ENCODE assay signal across 16 cellular contexts in genomic region chr16:17340804-17341203, GRCh38.
DNase-seq lines count a peak whose midpoint lies in the region; ATAC-seq and TF ChIP-seq lines count a peak whose summit lies in the region.
"Had no signal": no experiment of that assay in that cellular context is flagged by ENCODE, and none has a peak within 500 bp of the region (broad histone marks: within the 10 kb centered on the region; RNA-seq: fewer than 3 reads in every experiment).

No MANE protein-coding gene starts in this region.

- H3K56ac ChIP-seq in IMR-90 (ENCODE audit: extremely low read depth, insufficient read depth, low read length): no peak overlapping the region

- no peak overlapping the region for H2BK5ac ChIP-seq in IMR-90 (ENCODE audit: low read depth, low read length, poor library complexity, severe bottlenecking)

- no peaks in the 10 kb centered on the region for H3K27me3 Mint-ChIP-seq in activated CD4-positive, alpha-beta T cell treated with anti-CD3 and anti-CD28 coated beads, Interleukin-2, amount 10 ng/mL, durations not matched to agents 24 days and 14 days
- H3K27me3 Mint-ChIP-seq in activated T-helper 17 cell treated with anti-CD3 and anti-CD28 coated beads, Interleukin-2, amount 50 U/mL, for 72 hours: no peaks in the 10 kb centered on the region

- H3K23ac ChIP-seq in IMR-90 (ENCODE audit: low read depth, low read length): no peak overlapping the region

- H3K4ac ChIP-seq in IMR-90 (ENCODE audit: low read depth, low read length): no peak overlapping the region

- no peak for DNase-seq in activated CD4-positive, alpha-beta T cell treated with anti-CD3 and anti-CD28 coated beads, Interleukin-2, amount 10 ng/mL, durations not matched to agents 24 days and 14 days
- no peak for DNase-seq in activated CD4-positive, alpha-beta T cell treated with anti-CD3 and anti-CD28 coated beads, Interleukin-2, amount 50 U/mL, for 48 hours
- DNase-seq in IMR-90 (no peak), smooth muscle cell (lab: John Stamatoyannopoulos, UW; ENCODE audit: unreplicated experiment) (no peak), KBM-7 (no peak), SW 1271 (lab: John Stamatoyannopoulos, UW) (no peak)
- DNase-seq: left lung, NCI-H2081 treated with DMSO at 0.1 percent for 48 hours, NCI-H774, right lobe of liver, SJCRH30 had no signal

- ATAC-seq in IMR-90 (ENCODE audit: low read depth): no peak
- ATAC-seq in activated T-helper 17 cell treated with anti-CD3 and anti-CD28 coated beads, Interleukin-2, amount 50 U/mL, for 72 hours (replicated peaks): peak; percentile 18
- ATAC-seq in GM21423 (IDR thresholded peaks at IDR 0.05; ENCODE audit: unreplicated experiment): no peak
- ATAC-seq: A549, left lung, right lobe of liver had no signal

- peaks cover 57% of the 10 kb centered on the region for H3K4me1 Mint-ChIP-seq in activated CD4-positive, alpha-beta T cell treated with anti-CD3 and anti-CD28 coated beads, Interleukin-2, amount 10 ng/mL, durations not matched to agents 24 days and 14 days
- H3K4me1 Mint-ChIP-seq in activated T-helper 17 cell treated with anti-CD3 and anti-CD28 coated beads, Interleukin-2, amount 50 U/mL, for 72 hours: peaks cover 36% of the 10 kb centered on the region

- H3K9ac ChIP-seq in IMR-90 (ENCODE audit: low read depth, low read length) (no peak overlapping the region), smooth muscle cell (ENCODE audit: low read depth) (peak overlapping the region; percentile 3)

- H3K4me1 ChIP-seq in IMR-90 (ENCODE audit: control insufficient read depth, insufficient read depth, low read length) (peaks cover 9% of the 10 kb centered on the region), smooth muscle cell (ENCODE audit: low read depth) (peaks cover 8% of the 10 kb centered on the region)
- H3K4me1 ChIP-seq: A549, right lobe of liver, SJCRH30 had no signal

- no peak overlapping the region; the same call in 1 of the 2 replicates for H3K18ac ChIP-seq in IMR-90 (ENCODE audit: low read depth, low read length)

- H3K9me3 ChIP-seq in IMR-90 (ENCODE audit: control insufficient read depth, insufficient read depth, low read length): no peaks in the 10 kb centered on the region
- no peaks in the 10 kb centered on the region for H3K9me3 ChIP-seq in smooth muscle cell (replicated peaks; ENCODE audit: low read depth)
- H3K9me3 ChIP-seq: A549, left lung, right lobe of liver, SJCRH30 had no signal

- TF ChIP-seq CTCF in IMR-90 (conservative IDR thresholded peaks at IDR 0.05; ENCODE audit: low read depth, low read length) (no peak), smooth muscle cell (IDR thresholded peaks at IDR 0.05; ENCODE audit: borderline replicate concordance, insufficient read depth, poor library complexity, severe bottlenecking) (no peak)

- H3K36me3 Mint-ChIP-seq in activated CD4-positive, alpha-beta T cell treated with anti-CD3 and anti-CD28 coated beads, Interleukin-2, amount 10 ng/mL, durations not matched to agents 24 days and 14 days (ENCODE audit: low read depth): peaks cover 8% of the 10 kb centered on the region
- H3K36me3 Mint-ChIP-seq in activated T-helper 17 cell treated with anti-CD3 and anti-CD28 coated beads, Interleukin-2, amount 50 U/mL, for 72 hours (ENCODE audit: low read depth): no peaks in the 10 kb centered on the region

- CTCF ChIA-PET in IMR-90 (lab: Yijun Ruan, JAX): no interaction called here

- H2AK5ac ChIP-seq in IMR-90 (ENCODE audit: low read depth, low read length): no peak overlapping the region

- H3K14ac ChIP-seq in IMR-90 (replicated peaks; ENCODE audit: low read depth, low read length): no peak overlapping the region

- no TSS peak for BruUV-seq in IMR-90 (replicated peaks; lab: Mats Ljungman, UMichigan)

- TF ChIP-seq RAD21 in IMR-90 (IDR thresholded peaks at IDR 0.05; ENCODE audit: low read length): no peak

- H3K79me2 ChIP-seq in smooth muscle cell (ENCODE audit: low read depth): no peaks in the 10 kb centered on the region

- H3K9me1 ChIP-seq in IMR-90 (ENCODE audit: insufficient read depth, low read length): peaks cover 21% of the 10 kb centered on the region

- POLR2A ChIA-PET in IMR-90 (lab: Charles Lee; ENCODE audit: unreplicated experiment): no interaction called here

- peaks cover 13 to 34% of the 10 kb centered on the region in 2 experiments; a peak in 3 of 4 replicates for H3K79me1 ChIP-seq in IMR-90 (ENCODE audit: low read depth in 1 of 2, low read length in 2 of 2)

- no peak overlapping the region for H4K91ac ChIP-seq in IMR-90 (ENCODE audit: insufficient read depth, low read depth, low read length)

- dilution Hi-C loops in IMR-90 (cut with HindIII; ENCODE audit: low sequenced_read_pairs, unreplicated experiment): no loop called here

- no peaks in the 10 kb centered on the region for H3K36me3 ChIP-seq in IMR-90 (ENCODE audit: control insufficient read depth, insufficient read depth, low read length)
- H3K36me3 ChIP-seq in smooth muscle cell (ENCODE audit: low read depth): no peaks in the 10 kb centered on the region
- H3K36me3 ChIP-seq: left lung, right lobe of liver, SJCRH30 had no signal

- H3K4me3 ChIP-seq in IMR-90 (ENCODE audit: insufficient read depth, low read depth, low read length) (no peak overlapping the region), smooth muscle cell (no peak overlapping the region)
- H3K4me3 ChIP-seq: A549, dorsolateral prefrontal cortex, left lung, right lobe of liver, SJCRH30 had no signal

- no peak for TF ChIP-seq POLR2A in IMR-90 (IDR thresholded peaks at IDR 0.05; ENCODE audit: low read depth, low read length)

- H2BK15ac ChIP-seq in IMR-90 (ENCODE audit: low read depth, low read length): 0 out of 3 replicates have a peak overlapping the region, but pooled peaks have one; percentile 29

- no peaks in the 10 kb centered on the region; the same call in 1 of the 2 replicates for H4K20me1 ChIP-seq in IMR-90 (ENCODE audit: insufficient read depth, low read length)
- peaks cover 15% of the 10 kb centered on the region for H4K20me1 ChIP-seq in smooth muscle cell (ENCODE audit: low read depth)

- no peaks in the 10 kb centered on the region for H3F3A ChIP-seq in smooth muscle cell (ENCODE audit: low read depth)

- H3K27me3 ChIP-seq in IMR-90 (ENCODE audit: control insufficient read depth, insufficient read depth, low read length) (no peaks in the 10 kb centered on the region), smooth muscle cell (ENCODE audit: low read depth) (no peaks in the 10 kb centered on the region)
- H3K27me3 ChIP-seq: dorsolateral prefrontal cortex, left lung, right lobe of liver, SJCRH30 had no signal

- peak overlapping the region; percentile 26 for H3K4me3 Mint-ChIP-seq in activated CD4-positive, alpha-beta T cell treated with anti-CD3 and anti-CD28 coated beads, Interleukin-2, amount 10 ng/mL, durations not matched to agents 24 days and 14 days
- H3K4me3 Mint-ChIP-seq in activated T-helper 17 cell treated with anti-CD3 and anti-CD28 coated beads, Interleukin-2, amount 50 U/mL, for 72 hours: peak overlapping the region; percentile 37
- H3K4me3 Mint-ChIP-seq: HFFc6 had no signal

- no peak overlapping the region for H2AFZ ChIP-seq in IMR-90 (replicated peaks; ENCODE audit: low read length, poor library complexity)
- no peak overlapping the region for H2AFZ ChIP-seq in smooth muscle cell (ENCODE audit: low read depth)

- H4K8ac ChIP-seq in IMR-90 (ENCODE audit: low read depth in 2 of 2, low read length in 2 of 2): no peak overlapping the region; a peak in 1 of 4 replicates

- in situ Hi-C loops in IMR-90 (cut with MboI; ENCODE audit: low sequenced_read_pairs) (no loop called here), KBM-7 (cut with MboI; ENCODE audit: low pct_unique_long_range_greater_than_20kb, low sequenced_read_pairs) (no loop called here)

- H3K9me3 Mint-ChIP-seq in activated CD4-positive, alpha-beta T cell treated with anti-CD3 and anti-CD28 coated beads, Interleukin-2, amount 10 ng/mL, durations not matched to agents 24 days and 14 days: no peaks in the 10 kb centered on the region
- H3K9me3 Mint-ChIP-seq in activated T-helper 17 cell treated with anti-CD3 and anti-CD28 coated beads, Interleukin-2, amount 50 U/mL, for 72 hours: no peaks in the 10 kb centered on the region
- H3K9me3 Mint-ChIP-seq: HFFc6 had no signal

- WGBS in IMR-90 (ENCODE audit: extremely low coverage in 2 of 2, insufficient read length in 1 of 2), 2 experiments: no CpG with 5 or more reads among the region's 4 CpGs
- 79% methylated on average over 4 of the region's 4 CpGs for WGBS in smooth muscle cell (ENCODE audit: low lambda C conversion rate)

- H4K5ac ChIP-seq in IMR-90 (ENCODE audit: low read depth, low read length): no peak overlapping the region

- H2BK20ac ChIP-seq in IMR-90 (ENCODE audit: low read depth, low read length): no peak overlapping the region

- H3K27ac ChIP-seq in IMR-90 (ENCODE audit: insufficient read depth, low read length): no peak overlapping the region
- no peak overlapping the region for H3K27ac ChIP-seq in smooth muscle cell (ENCODE audit: low read depth)
- H3K27ac ChIP-seq: A549, dorsolateral prefrontal cortex, left lung, right lobe of liver, SJCRH30 had no signal

- H3K4me2 ChIP-seq in IMR-90 (ENCODE audit: low read depth, low read length) (no peak overlapping the region), smooth muscle cell (peak overlapping the region; percentile 63)
- H3K4me2 ChIP-seq: A549 had no signal

- H2BK120ac ChIP-seq in IMR-90 (ENCODE audit: low read depth, low read length): no peak overlapping the region

- no peak overlapping the region for H2AK9ac ChIP-seq in IMR-90 (replicated peaks; ENCODE audit: low read depth, low read length, poor library complexity)

- peak overlapping the region; percentile 22 for H3K27ac Mint-ChIP-seq in activated CD4-positive, alpha-beta T cell treated with anti-CD3 and anti-CD28 coated beads, Interleukin-2, amount 10 ng/mL, durations not matched to agents 24 days and 14 days
- H3K27ac Mint-ChIP-seq in activated T-helper 17 cell treated with anti-CD3 and anti-CD28 coated beads, Interleukin-2, amount 50 U/mL, for 72 hours: peak overlapping the region; percentile 21
- H3K27ac Mint-ChIP-seq: HFFc6 had no signal

- intact Hi-C loops in activated CD4-positive, alpha-beta T cell treated with anti-CD3 and anti-CD28 coated beads, Interleukin-2, amount 10 ng/mL, durations not matched to agents 24 days and 14 days (cut with micrococcal nuclease): loop anchor here (5.0 kb wide), 3 partner anchors 34 to 126 kb away; no protein-coding TSS in a partner anchor
- intact Hi-C loops in IMR-90 (cut with micrococcal nuclease): no loop called here

TF ChIP-seq in IMR-90, 13 proteins besides CTCF, POLR2A, EP300 and RAD21 (continues in another document):
- TF ChIP-seq RFX5 (IDR thresholded peaks at IDR 0.05; ENCODE audit: low read depth, low read length) (no peak), MAZ (IDR thresholded peaks at IDR 0.05; ENCODE audit: borderline replicate concordance, low read depth, low read length) (no peak)
- TF ChIP-seq, protein P1, sequence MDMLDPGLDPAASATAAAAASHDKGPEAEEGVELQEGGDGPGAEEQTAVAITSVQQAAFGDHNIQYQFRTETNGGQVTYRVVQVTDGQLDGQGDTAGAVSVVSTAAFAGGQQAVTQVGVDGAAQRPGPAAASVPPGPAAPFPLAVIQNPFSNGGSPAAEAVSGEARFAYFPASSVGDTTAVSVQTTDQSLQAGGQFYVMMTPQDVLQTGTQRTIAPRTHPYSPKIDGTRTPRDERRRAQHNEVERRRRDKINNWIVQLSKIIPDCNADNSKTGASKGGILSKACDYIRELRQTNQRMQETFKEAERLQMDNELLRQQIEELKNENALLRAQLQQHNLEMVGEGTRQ (IDR thresholded peaks at IDR 0.05; ENCODE audit: low read depth, low read length): no peak
